In the genomic region with DNA sequence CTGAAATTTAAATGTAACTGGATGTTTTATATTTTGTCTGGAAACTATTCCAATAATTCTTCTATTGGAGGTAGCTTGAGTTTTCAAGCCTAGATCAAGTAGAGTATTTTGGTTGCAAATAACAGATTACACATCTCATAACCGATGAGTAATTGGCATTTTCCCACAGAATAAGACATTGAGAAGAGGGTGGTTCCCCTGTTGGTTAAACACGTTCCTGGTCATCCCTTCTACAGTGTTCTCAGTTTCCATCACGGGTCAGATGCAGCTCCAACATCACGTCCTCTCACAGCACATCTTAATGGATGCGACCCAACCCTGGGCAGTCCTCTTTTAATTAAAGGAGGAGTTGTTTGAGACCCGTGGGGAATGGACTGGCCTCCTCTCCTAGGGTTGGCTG, we compare ENCODE assay signal across 20 cellular contexts.
A peak's percentile ranks its signal among the peaks of the same experiment; 100 is the strongest.
DNase-seq lines count a peak whose midpoint lies in the region; ATAC-seq, FAIRE-seq and TF ChIP-seq lines count a peak whose summit lies in the region.
"Had no signal": no experiment of that assay in that cellular context is flagged by ENCODE, and none has a peak within 500 bp of the region (broad histone marks: within the 10 kb centered on the region; RNA-seq: fewer than 3 reads in every experiment).

No MANE protein-coding gene starts in this region.

- H3K4me1 ChIP-seq in HepG2 (ENCODE audit: insufficient read depth, low read length), result no peaks in the 10 kb centered on the region

- TF ChIP-seq CTCF in activated CD8-positive, alpha-beta T cell treated with anti-CD3 and anti-CD28 coated beads for 36 hours (IDR thresholded peaks at IDR 0.05), result no peak
- no peak for TF ChIP-seq CTCF in D721Med (IDR thresholded peaks at IDR 0.05; ENCODE audit: insufficient read depth, missing control alignments)
- TF ChIP-seq CTCF in HepG2 (CRISPR knock-in tag; IDR thresholded peaks at IDR 0.05), result no peak

- TF ChIP-seq EP300 in HepG2 (IDR thresholded peaks at IDR 0.05; ENCODE audit: low read depth in 2 of 2, low read length in 2 of 2), result no peak
- no peak for TF ChIP-seq EP300 in HepG2 (CRISPR knock-in tag; IDR thresholded peaks at IDR 0.05; ENCODE audit: borderline replicate concordance)

- H3K79me2 ChIP-seq in HepG2 (ENCODE audit: insufficient read depth, low read length), result no peaks in the 10 kb centered on the region

- FAIRE-seq in D721Med (lab: Jason Lieb, UNC) (peak; percentile 84), frontal cortex (lab: Jason Lieb, UNC) (peak; percentile 57), HepG2 (lab: Jason Lieb, UNC) (no peak)

- intact Hi-C loops in activated CD8-positive, alpha-beta T cell treated with anti-CD3 and anti-CD28 coated beads for 36 hours (cut with micrococcal nuclease), result no loop called here
- intact Hi-C loops in HepG2 (cut with micrococcal nuclease; ENCODE audit: unreplicated experiment), result no loop called here

- H3K36me3 ChIP-seq in HepG2 (replicated peaks in 1 of 2; ENCODE audit: control insufficient read depth in 1 of 2, insufficient read depth in 2 of 2, low read length in 2 of 2), result no peaks in the 10 kb centered on the region

- ATAC-seq in activated CD8-positive, alpha-beta T cell treated with anti-CD3 and anti-CD28 coated beads for 36 hours, result peak; percentile 66
- no peak for ATAC-seq in activated CD8-positive, alpha-beta T cell treated with anti-CD3 and anti-CD28 coated beads, Interleukin-2, amount 10 ng/mL, durations not matched to agents 7 days and 5 days
- ATAC-seq in activated naive CD8-positive, alpha-beta T cell treated with anti-CD3 and anti-CD28 coated beads, Interleukin-2, amount 50 U/mL, for 24 hours, result peak; percentile 92
- ATAC-seq in HepG2, result no peak
- no peak for ATAC-seq in GM21529 (IDR thresholded peaks at IDR 0.05; ENCODE audit: unreplicated experiment)
- ATAC-seq: PC-3 had no signal

- no peaks in the 10 kb centered on the region for H3K9me3 ChIP-seq in HepG2 (ENCODE audit: low read length)

- no peak overlapping the region for H3K27ac ChIP-seq in HepG2 (ENCODE audit: extremely low read length, insufficient read depth, low read length)

- H2AFZ ChIP-seq in HepG2 (ENCODE audit: low read length), result no peak overlapping the region

- no TSS peak for BruUV-seq in HepG2 (replicated peaks; lab: Mats Ljungman, UMichigan)

- 0% methylated on average over 4 of the region's 6 CpGs for WGBS in HepG2 (ENCODE audit: low lambda C conversion rate)

- no peaks in the 10 kb centered on the region for H3K36me3 Mint-ChIP-seq in activated CD8-positive, alpha-beta T cell treated with anti-CD3 and anti-CD28 coated beads for 36 hours (ENCODE audit: low read depth)
- no peaks in the 10 kb centered on the region for H3K36me3 Mint-ChIP-seq in activated CD8-positive, alpha-beta T cell treated with anti-CD3 and anti-CD28 coated beads, Interleukin-2, amount 10 ng/mL, durations not matched to agents 7 days and 5 days (ENCODE audit: low read depth)
- no peaks in the 10 kb centered on the region for H3K36me3 Mint-ChIP-seq in activated naive CD8-positive, alpha-beta T cell treated with anti-CD3 and anti-CD28 coated beads, Interleukin-2, amount 50 U/mL, for 24 hours (ENCODE audit: low read depth)

- no peak overlapping the region for H3K4me3 ChIP-seq in HepG2 (replicated peaks in 1 of 3; ENCODE audit: insufficient read depth in 1 of 3, low read depth in 2 of 3, low read length in 3 of 3)

- H3K4me1 Mint-ChIP-seq in activated CD8-positive, alpha-beta T cell treated with anti-CD3 and anti-CD28 coated beads for 36 hours (ENCODE audit: low read depth), result peaks cover 2% of the 10 kb centered on the region
- no peaks in the 10 kb centered on the region for H3K4me1 Mint-ChIP-seq in activated CD8-positive, alpha-beta T cell treated with anti-CD3 and anti-CD28 coated beads, Interleukin-2, amount 10 ng/mL, durations not matched to agents 7 days and 5 days (ENCODE audit: low read depth)
- H3K4me1 Mint-ChIP-seq in activated naive CD8-positive, alpha-beta T cell treated with anti-CD3 and anti-CD28 coated beads, Interleukin-2, amount 50 U/mL, for 24 hours, result peaks cover 10% of the 10 kb centered on the region

- no peaks in the 10 kb centered on the region for H4K20me1 ChIP-seq in HepG2 (ENCODE audit: insufficient read depth, low read length)

- no peak overlapping the region for H3K4me2 ChIP-seq in HepG2 (ENCODE audit: low read depth, low read length)

- peaks cover 9% of the 10 kb centered on the region for H3K27me3 Mint-ChIP-seq in activated CD8-positive, alpha-beta T cell treated with anti-CD3 and anti-CD28 coated beads for 36 hours
- peaks cover 8% of the 10 kb centered on the region for H3K27me3 Mint-ChIP-seq in activated CD8-positive, alpha-beta T cell treated with anti-CD3 and anti-CD28 coated beads, Interleukin-2, amount 10 ng/mL, durations not matched to agents 7 days and 5 days (ENCODE audit: low read depth)
- peaks cover 14% of the 10 kb centered on the region for H3K27me3 Mint-ChIP-seq in activated naive CD8-positive, alpha-beta T cell treated with anti-CD3 and anti-CD28 coated beads, Interleukin-2, amount 50 U/mL, for 24 hours

- DNase-seq in activated CD8-positive, alpha-beta T cell treated with anti-CD3 and anti-CD28 coated beads for 36 hours, result peak; percentile 4
- DNase-seq in activated CD8-positive, alpha-beta T cell treated with anti-CD3 and anti-CD28 coated beads, Interleukin-2, amount 10 ng/mL, durations not matched to agents 7 days and 5 days, result no peak
- DNase-seq in D721Med (ENCODE audit: insufficient read length, low spot score) (no peak), frontal cortex (ENCODE audit: low spot score in 2 of 2) (no peak), HepG2 (ENCODE audit: low spot score) (no peak), iPS-NIHi7 (ENCODE audit: extremely low spot score) (no peak)
- DNase-seq in activated naive CD8-positive, alpha-beta T cell treated with anti-CD3 and anti-CD28 coated beads, Interleukin-2, amount 50 U/mL, for 24 hours, result no peak
- DNase-seq: Calu3, DMS153, H7, Karpas-422, NCI-H1092, NCI-H1436, NCI-H187, NCI-H2081 treated with DMSO at 0.1 percent for 48 hours, NCI-H2171 treated with DMSO at 0.1 percent for 48 hours, NCI-H524 treated with DMSO at 0.1 percent for 48 hours, NCI-H774, PC-3 had no signal

- no peak overlapping the region for H3K4me3 Mint-ChIP-seq in activated CD8-positive, alpha-beta T cell treated with anti-CD3 and anti-CD28 coated beads for 36 hours
- no peak overlapping the region for H3K4me3 Mint-ChIP-seq in activated CD8-positive, alpha-beta T cell treated with anti-CD3 and anti-CD28 coated beads, Interleukin-2, amount 10 ng/mL, durations not matched to agents 7 days and 5 days
- no peak overlapping the region for H3K4me3 Mint-ChIP-seq in activated naive CD8-positive, alpha-beta T cell treated with anti-CD3 and anti-CD28 coated beads, Interleukin-2, amount 50 U/mL, for 24 hours

- H3K9ac ChIP-seq in HepG2 (ENCODE audit: insufficient read depth, low read depth, low read length), result no peak overlapping the region

- H3K9me3 Mint-ChIP-seq in activated CD8-positive, alpha-beta T cell treated with anti-CD3 and anti-CD28 coated beads for 36 hours, result no peaks in the 10 kb centered on the region
- H3K9me3 Mint-ChIP-seq in activated CD8-positive, alpha-beta T cell treated with anti-CD3 and anti-CD28 coated beads, Interleukin-2, amount 10 ng/mL, durations not matched to agents 7 days and 5 days (ENCODE audit: insufficient read depth), result no peaks in the 10 kb centered on the region
- no peaks in the 10 kb centered on the region for H3K9me3 Mint-ChIP-seq in activated naive CD8-positive, alpha-beta T cell treated with anti-CD3 and anti-CD28 coated beads, Interleukin-2, amount 50 U/mL, for 24 hours

- in situ Hi-C loops in HepG2 (cut with HindIII; ENCODE audit: extremely low pct_ligation_motif_present, low pct_unique_long_range_greater_than_20kb), result no loop called here

- H3K27me3 ChIP-seq in HepG2 (ENCODE audit: control insufficient read depth in 1 of 2, insufficient read depth in 2 of 2, low read length in 2 of 2), result peaks cover 0 to 13% of the 10 kb centered on the region in 2 experiments; a peak in 3 of 5 replicates

- CTCF ChIA-PET in activated CD8-positive, alpha-beta T cell treated with anti-CD3 and anti-CD28 coated beads for 36 hours (lab: Charles Lee), result interaction anchor here (1.2 kb wide), 1 partner anchor 14 kb away, joined by 3 read pairs; no protein-coding TSS in a partner anchor
- CTCF ChIA-PET in activated CD8-positive, alpha-beta T cell treated with anti-CD3 and anti-CD28 coated beads, Interleukin-2, amount 10 ng/mL, durations not matched to agents 7 days and 5 days (lab: Charles Lee), result no interaction called here
- CTCF ChIA-PET in HepG2 (lab: Yijun Ruan, JAX; ENCODE audit: low intra/inter-chr PET ratio, low total read pairs), result no interaction called here

- POLR2A ChIA-PET in activated CD8-positive, alpha-beta T cell treated with anti-CD3 and anti-CD28 coated beads for 36 hours (lab: Charles Lee), result no interaction called here
- POLR2A ChIA-PET in activated CD8-positive, alpha-beta T cell treated with anti-CD3 and anti-CD28 coated beads, Interleukin-2, amount 10 ng/mL, durations not matched to agents 7 days and 5 days (lab: Charles Lee), result interaction anchor here (1.0 kb wide), 1 partner anchor 245 kb away, joined by 3 read pairs; no protein-coding TSS in a partner anchor
- POLR2A ChIA-PET in HepG2 (lab: Yijun Ruan, JAX), result no interaction called here

- no peak for TF ChIP-seq POLR2A in HepG2 (IDR thresholded peaks at IDR 0.05; ENCODE audit: insufficient read depth in 1 of 2, low read depth in 2 of 2, low read length in 2 of 2)

- no peak for TF ChIP-seq RAD21 in HepG2 (CRISPR knock-in tag; IDR thresholded peaks at IDR 0.05)

- no peak overlapping the region for H3K27ac Mint-ChIP-seq in activated CD8-positive, alpha-beta T cell treated with anti-CD3 and anti-CD28 coated beads for 36 hours
- H3K27ac Mint-ChIP-seq in activated CD8-positive, alpha-beta T cell treated with anti-CD3 and anti-CD28 coated beads, Interleukin-2, amount 10 ng/mL, durations not matched to agents 7 days and 5 days, result no peak overlapping the region
- H3K27ac Mint-ChIP-seq in activated naive CD8-positive, alpha-beta T cell treated with anti-CD3 and anti-CD28 coated beads, Interleukin-2, amount 50 U/mL, for 24 hours, result no peak overlapping the region

TF ChIP-seq in HepG2, 621 proteins besides CTCF, POLR2A, EP300 and RAD21 (continues in another document):
- no peak for TF ChIP-seq ZNF567 (CRISPR knock-in tag; IDR thresholded peaks at IDR 0.05; ENCODE audit: borderline replicate concordance)

Comparison
In these comparisons a context has a peak if more than half of its experiments do, and no peak if none do; other contexts are left out.
1. ATAC-seq: peak in activated CD8-positive, alpha-beta T cell treated with anti-CD3 and anti-CD28 coated beads for 36 hours (single experiment) and activated naive CD8-positive, alpha-beta T cell treated with anti-CD3 and anti-CD28 coated beads, Interleukin-2, amount 50 U/mL, for 24 hours (single experiment); none in activated CD8-positive, alpha-beta T cell treated with anti-CD3 and anti-CD28 coated beads, Interleukin-2, amount 10 ng/mL, durations not matched to agents 7 days and 5 days (single experiment), HepG2 (single experiment) and GM21529 (single experiment).